ENCODE assay signal across 14 cellular contexts in the genomic region with DNA sequence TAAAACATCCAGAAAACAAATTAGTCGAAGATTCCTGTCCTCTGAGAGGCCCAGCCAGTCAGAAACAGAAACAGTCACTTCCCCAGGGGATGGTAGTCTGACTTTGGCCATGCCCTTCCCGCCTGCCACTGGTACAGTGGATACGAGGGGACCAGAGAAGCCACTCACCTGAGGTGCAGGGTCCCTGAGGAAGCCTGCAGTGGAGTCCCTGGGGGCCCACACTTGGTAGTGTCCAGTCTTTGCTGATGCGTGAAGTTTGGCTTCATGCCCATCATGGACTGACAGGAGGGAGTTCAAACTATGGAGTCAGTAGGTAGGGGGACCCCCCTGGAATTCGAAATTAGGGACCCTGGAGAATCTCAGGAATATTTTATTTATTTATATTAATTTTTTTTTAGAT.
DNase-seq lines count a peak whose midpoint lies in the region; TF ChIP-seq lines count a peak whose summit lies in the region.
"Had no signal": no experiment of that assay in that cellular context is flagged by ENCODE, and none has a peak within 500 bp of the region (broad histone marks: within the 10 kb centered on the region; RNA-seq: fewer than 3 reads in every experiment).

No MANE protein-coding gene starts in this region.

- peaks cover 13 to 22% of the 10 kb centered on the region in 2 experiments for H3K4me1 Mint-ChIP-seq in H9
- H3K4me1 Mint-ChIP-seq in osteocyte (ENCODE audit: unreplicated experiment): no peaks in the 10 kb centered on the region
- no peaks in the 10 kb centered on the region for H3K4me1 Mint-ChIP-seq in CD8-positive, alpha-beta memory T cell
- H3K4me1 Mint-ChIP-seq: CD4-positive, alpha-beta memory T cell had no signal

- no peak overlapping the region for H2AK5ac ChIP-seq in H9 (ENCODE audit: insufficient read length, low read length)

- H4K8ac ChIP-seq in H9 (replicated peaks; ENCODE audit: insufficient read length, low read depth, low read length): no peak overlapping the region

- no peak overlapping the region for H3K18ac ChIP-seq in H9 (ENCODE audit: insufficient read length, low read depth, low read length)

- H3K36me3 Mint-ChIP-seq in H9 (ENCODE audit: insufficient read depth in 1 of 3, low read depth in 3 of 3) (0 out of 7 replicates have a peak, but pooled peaks cover 0 to under 1% (median 0%) of the 10 kb centered on the region in 3 experiments), osteocyte (ENCODE audit: unreplicated experiment) (no peaks in the 10 kb centered on the region)
- no peaks in the 10 kb centered on the region for H3K36me3 Mint-ChIP-seq in CD8-positive, alpha-beta memory T cell
- H3K36me3 Mint-ChIP-seq: CD4-positive, alpha-beta memory T cell had no signal

- in situ Hi-C loops in HAP-1 (cut with MboI; ENCODE audit: low sequenced_read_pairs): no loop called here

- no peak overlapping the region for H3K4ac ChIP-seq in H9 (ENCODE audit: low read depth, low read length)

- H3K9me3 Mint-ChIP-seq in H9 (0 out of 5 replicates have a peak, but pooled peaks cover under 1% of the 10 kb centered on the region in 2 experiments), osteocyte (ENCODE audit: unreplicated experiment) (no peaks in the 10 kb centered on the region)
- H3K9me3 Mint-ChIP-seq in CD8-positive, alpha-beta memory T cell: peaks cover 0 to under 1% (median under 1%) of the 10 kb centered on the region in 5 donors
- H3K9me3 Mint-ChIP-seq: GM23338 had no signal

- H3K4me3 ChIP-seq in HAP-1: no peak overlapping the region
- no peak overlapping the region for H3K4me3 ChIP-seq in CD8-positive, alpha-beta memory T cell (ENCODE audit: low read length)
- H3K4me3 ChIP-seq: GM23338 had no signal

- H3K9me3 ChIP-seq in H9 (ENCODE audit: control insufficient read depth, low read depth, low read length) (no peaks in the 10 kb centered on the region), HAP-1 (no peaks in the 10 kb centered on the region)
- H3K9me3 ChIP-seq in CD8-positive, alpha-beta memory T cell (ENCODE audit: low read length): no peaks in the 10 kb centered on the region
- H3K9me3 ChIP-seq: Caco-2 had no signal

- no peak overlapping the region for H3K56ac ChIP-seq in H9 (ENCODE audit: insufficient read length, low read depth, low read length)

- no peak overlapping the region for H3K9ac ChIP-seq in H9 (ENCODE audit: extremely low read depth, insufficient read length, low read length)

- H2BK20ac ChIP-seq in H9 (ENCODE audit: low read depth, low read length, poor library complexity, severe bottlenecking): no peak overlapping the region

- H3K27ac Mint-ChIP-seq in H9 (no peak overlapping the region), osteocyte (ENCODE audit: unreplicated experiment) (no peak overlapping the region)
- H3K27ac Mint-ChIP-seq in CD8-positive, alpha-beta memory T cell: no peak overlapping the region
- H3K27ac Mint-ChIP-seq: CD4-positive, alpha-beta memory T cell; GM23338 had no signal

- CTCF ChIA-PET in CD8-positive, alpha-beta memory T cell (lab: Charles Lee): no interaction called here

- H3K23ac ChIP-seq in H9 (ENCODE audit: insufficient read length, low read depth, low read length): no peak overlapping the region

- H3K14ac ChIP-seq in H9 (ENCODE audit: insufficient read depth, low read length): no peak overlapping the region

- H2AFZ ChIP-seq in H9 (ENCODE audit: low read length): no peak overlapping the region

- H3T11ph ChIP-seq in H9 (ENCODE audit: low read length): no peak overlapping the region

- no peaks in the 10 kb centered on the region for H3K79me1 ChIP-seq in H9 (ENCODE audit: insufficient read depth, low read depth, low read length, poor library complexity, severe bottlenecking)

- DNase-seq in H9 (peak; percentile 28), NCI-H69 (lab: John Stamatoyannopoulos, UW) (peak; percentile 29), islet precursor cell (peak; percentile 46), osteocyte (ENCODE audit: extremely low spot score, unreplicated experiment) (peak; percentile 65), HAP-1 (ENCODE audit: low spot score in 2 of 2) (no peak), NCI-H748 (lab: John Stamatoyannopoulos, UW; ENCODE audit: unreplicated experiment) (no peak)
- DNase-seq in CD8-positive, alpha-beta memory T cell: no peak
- DNase-seq: C1 segment of cervical spinal cord; CD4-positive, alpha-beta memory T cell; DMS153; EL; GDM1 had no signal

- H2BK120ac ChIP-seq in H9 (ENCODE audit: low read depth, low read length, poor library complexity, severe bottlenecking): no peak overlapping the region

- H2BK5ac ChIP-seq in H9 (ENCODE audit: insufficient read length, low read length): no peak overlapping the region

- no peaks in the 10 kb centered on the region for H3K79me2 ChIP-seq in H9 (ENCODE audit: insufficient read depth, low read length)

- peak overlapping the region; percentile 73 for H2BK12ac ChIP-seq in H9 (ENCODE audit: insufficient read length, low read depth, low read length)

- no peak overlapping the region for H3K4me2 ChIP-seq in H9 (ENCODE audit: insufficient read depth, insufficient read length, low read length)
- H3K4me2 ChIP-seq: GM23338 had no signal

- POLR2A ChIA-PET in CD8-positive, alpha-beta memory T cell (lab: Charles Lee): no interaction called here

- H3K36me3 ChIP-seq in HAP-1 (replicated peaks): no peaks in the 10 kb centered on the region
- no peaks in the 10 kb centered on the region for H3K36me3 ChIP-seq in CD8-positive, alpha-beta memory T cell (ENCODE audit: insufficient read depth, low read length)

- no peak overlapping the region for H3K4me3 Mint-ChIP-seq in H9
- H3K4me3 Mint-ChIP-seq in osteocyte (ENCODE audit: unreplicated experiment): no peak overlapping the region
- H3K4me3 Mint-ChIP-seq in CD8-positive, alpha-beta memory T cell: no peak overlapping the region
- H3K4me3 Mint-ChIP-seq: CD4-positive, alpha-beta memory T cell; GM23338 had no signal

- WGBS in H9 (ENCODE audit: extremely low coverage, insufficient read length, low lambda C conversion rate): no CpG with 5 or more reads among the region's 5 CpGs

- no peak overlapping the region for H4K91ac ChIP-seq in H9 (ENCODE audit: insufficient read length, low read depth, low read length)

- no peaks in the 10 kb centered on the region for H4K20me1 ChIP-seq in H9 (ENCODE audit: control insufficient read depth, insufficient read depth, insufficient read length)

- H3K23me2 ChIP-seq in H9 (ENCODE audit: insufficient read length, low read depth, low read length, poor library complexity, severe bottlenecking): no peaks in the 10 kb centered on the region

- peaks cover 4% of the 10 kb centered on the region; the same call in 1 of the 2 replicates for H3K4me1 ChIP-seq in H9 (ENCODE audit: insufficient read depth, low read length)
- H3K4me1 ChIP-seq in HAP-1: no peaks in the 10 kb centered on the region
- H3K4me1 ChIP-seq in CD8-positive, alpha-beta memory T cell (ENCODE audit: insufficient read depth, low read length): no peaks in the 10 kb centered on the region
- H3K4me1 ChIP-seq: Caco-2 had no signal

- no peak overlapping the region for H4K5ac ChIP-seq in H9 (ENCODE audit: insufficient read length, low read depth, low read length)

- H3K27me3 ChIP-seq in H9 (ENCODE audit: insufficient read depth, low read length) (no peaks in the 10 kb centered on the region), HAP-1 (ENCODE audit: low read depth) (peaks cover 3% of the 10 kb centered on the region; the same call in 1 of the 2 replicates)
- H3K27me3 ChIP-seq in CD8-positive, alpha-beta memory T cell (ENCODE audit: insufficient read depth, low read length, poor library complexity, severe bottlenecking): no peaks in the 10 kb centered on the region

- H3K27ac ChIP-seq in H9 (ENCODE audit: insufficient read length, low read depth, low read length): no peak overlapping the region
- H3K27ac ChIP-seq in CD8-positive, alpha-beta memory T cell (ENCODE audit: low read depth, low read length): no peak overlapping the region

- no peak overlapping the region for H2BK15ac ChIP-seq in H9 (ENCODE audit: low read depth, low read length)

- no peak for TF ChIP-seq CTCF in H9 (conservative IDR thresholded peaks at IDR 0.05)
- TF ChIP-seq CTCF in osteocyte (IDR thresholded peaks at IDR 0.05): no peak

- H3K27me3 Mint-ChIP-seq in H9 (ENCODE audit: low read depth): no peaks in the 10 kb centered on the region
- H3K27me3 Mint-ChIP-seq in osteocyte (ENCODE audit: unreplicated experiment): peaks cover 5% of the 10 kb centered on the region
- peaks cover 1 to 29% of the 10 kb centered on the region in 2 donors for H3K27me3 Mint-ChIP-seq in CD8-positive, alpha-beta memory T cell

Comparison
In these comparisons a context has a peak if more than half of its experiments do, and no peak if none do; other contexts are left out.
1. DNase-seq: peak in H9 (single experiment), NCI-H69 (single experiment), islet precursor cell (single experiment) and osteocyte (single experiment); none in HAP-1 (0 of 2), NCI-H748 (single experiment) and CD8-positive, alpha-beta memory T cell (0 of 5).